In the genomic region with DNA sequence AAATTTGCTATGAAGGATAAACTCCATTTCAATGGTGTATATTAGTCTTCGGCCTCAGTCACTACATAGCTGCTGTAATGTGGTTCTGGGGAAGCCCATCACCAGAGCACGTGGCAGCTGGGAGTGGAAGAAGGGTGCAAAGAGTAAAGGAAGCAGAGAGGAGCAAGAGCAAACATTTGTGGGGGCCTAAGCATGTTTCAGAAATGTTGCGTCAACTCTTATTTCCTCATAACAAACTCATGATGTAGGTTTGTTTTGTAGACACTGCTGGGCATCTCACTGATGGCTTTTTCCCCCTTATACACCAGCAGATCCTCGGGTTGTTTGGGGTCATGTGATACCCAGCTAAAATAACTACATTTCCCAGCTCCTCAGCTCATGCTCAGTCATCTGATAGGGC, we compare ENCODE assay signal across 29 cellular contexts. TPM values are rescaled to one million over a fixed set of nuclear protein-coding genes. Genes with fewer than 3 reads are reported as not detected.
"Had no signal": no experiment of that assay in that cellular context is flagged by ENCODE, and none has a peak within 500 bp of the region (broad histone marks: within the 10 kb centered on the region; RNA-seq: fewer than 3 reads in every experiment).

No MANE protein-coding gene starts in this region.

- H3K27ac Mint-ChIP-seq: dendritic cell treated with granulocyte-macrophage colony-stimulating factor and Interleukin-4, amounts not matched to agents 40 ng/mL and 50 ng/mL, for 4 days; effector memory CD8-positive, alpha-beta T cell; endodermal cell had no signal

- H3K27ac ChIP-seq: colonic mucosa, coronary artery, dorsolateral prefrontal cortex, epithelial cell of prostate, esophagus muscularis mucosa, esophagus squamous epithelium, gastrocnemius medialis, gastroesophageal sphincter, heart left ventricle, heart right ventricle had no signal

- H3K27me3 Mint-ChIP-seq: dendritic cell treated with granulocyte-macrophage colony-stimulating factor and Interleukin-4, amounts not matched to agents 40 ng/mL and 50 ng/mL, for 4 days; effector memory CD8-positive, alpha-beta T cell had no signal

- H3K27me3 ChIP-seq: colonic mucosa, dorsolateral prefrontal cortex, esophagus muscularis mucosa, esophagus squamous epithelium, gastrocnemius medialis, gastroesophageal sphincter, heart left ventricle, heart right ventricle had no signal

- DNase-seq: colonic mucosa; cortex of kidney; dermis blood vessel endothelial cell; dorsolateral prefrontal cortex; effector CD4-positive, alpha-beta T cell; effector CD8-positive, alpha-beta T cell; effector memory CD4-positive, alpha-beta T cell; effector memory CD8-positive, alpha-beta T cell; endodermal cell; erythroblast; esophagus squamous epithelium; foreskin fibroblast; foreskin melanocyte; gastrocnemius medialis; glutamatergic neuron; head of caudate nucleus; heart left ventricle; heart right ventricle had no signal

- ATAC-seq: effector memory CD8-positive, alpha-beta T cell; esophagus mucosa; gastrocnemius medialis; gastroesophageal sphincter; heart left ventricle; heart right ventricle had no signal

- H3K4me1 ChIP-seq: colonic mucosa, esophagus muscularis mucosa, esophagus squamous epithelium, gastroesophageal sphincter had no signal

- H3K9me3 Mint-ChIP-seq: dendritic cell treated with granulocyte-macrophage colony-stimulating factor and Interleukin-4, amounts not matched to agents 40 ng/mL and 50 ng/mL, for 4 days had no signal

- H3K4me3 Mint-ChIP-seq: dendritic cell treated with granulocyte-macrophage colony-stimulating factor and Interleukin-4, amounts not matched to agents 40 ng/mL and 50 ng/mL, for 4 days; effector memory CD8-positive, alpha-beta T cell; endodermal cell had no signal

- H3K4me3 ChIP-seq: colonic mucosa, coronary artery, dorsolateral prefrontal cortex, esophagus muscularis mucosa, esophagus squamous epithelium, gastrocnemius medialis, gastroesophageal sphincter, heart left ventricle, heart right ventricle had no signal

- FAIRE-seq: colon, endometrium, endothelial cell of umbilical vein, frontal cortex had no signal

- H3K9me3 ChIP-seq: colonic mucosa, esophagus muscularis mucosa, esophagus squamous epithelium, gastrocnemius medialis had no signal

- H3K36me3 ChIP-seq: colonic mucosa, esophagus muscularis mucosa, esophagus squamous epithelium, gastrocnemius medialis, gastroesophageal sphincter, heart left ventricle, heart right ventricle had no signal

RNA-seq across cellular contexts. Expression of gene DOK5, which starts 37.3 kb away (rescaled TPM):
- total RNA-seq: dermis microvascular lymphatic vessel endothelial cell had no signal
